In the genomic region with DNA sequence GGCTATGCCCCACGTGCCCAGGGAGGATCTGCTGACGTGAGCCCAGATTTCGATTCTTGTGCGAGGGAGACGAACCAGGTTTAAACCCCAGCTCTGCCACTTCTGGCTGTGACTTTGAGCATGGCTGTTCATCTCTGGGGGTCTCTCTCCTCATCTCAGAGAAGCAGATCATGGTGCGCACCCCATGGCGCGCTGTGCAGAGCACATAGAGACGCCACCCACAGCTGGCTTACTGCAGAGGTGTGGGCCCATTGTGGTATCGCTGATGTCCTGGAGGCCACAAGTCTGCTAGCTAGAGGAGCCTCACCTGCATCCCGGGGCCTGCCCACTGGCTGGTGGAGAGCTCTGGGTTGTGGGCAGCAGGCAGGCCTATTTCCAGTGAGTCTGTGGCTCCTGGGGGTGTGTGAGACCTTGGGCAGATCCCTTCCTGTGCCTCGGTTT, we compare ENCODE assay signal across 13 cellular contexts.
DNase-seq lines count a peak whose midpoint lies in the region; ATAC-seq and TF ChIP-seq lines count a peak whose summit lies in the region.
"Had no signal": no experiment of that assay in that cellular context is flagged by ENCODE, and none has a peak within 500 bp of the region (broad histone marks: within the 10 kb centered on the region; RNA-seq: fewer than 3 reads in every experiment).

No MANE protein-coding gene starts in this region.

- no peak overlapping the region for H4K8ac ChIP-seq in neuronal stem cell (ENCODE audit: low read depth, low read length)

- H3K9ac ChIP-seq in neuronal stem cell (ENCODE audit: low read depth, low read length, poor library complexity) = no peak overlapping the region

- intact Hi-C loops in OCI-LY7 (cut with micrococcal nuclease; ENCODE audit: unreplicated experiment) (no loop called here), uterus (cut with DNase I; ENCODE audit: low total_unique reads) (no loop called here)

- H2AFZ ChIP-seq in OCI-LY7 (ENCODE audit: low read length) (peak overlapping the region; percentile 33; the same call in 1 of the 2 replicates), neuronal stem cell (ENCODE audit: low read length) (no peak overlapping the region)

- H3K4me2 ChIP-seq in OCI-LY7 (ENCODE audit: low read length) (peak overlapping the region; percentile 62), neuronal stem cell (ENCODE audit: insufficient read depth, low read length, poor library complexity, severe bottlenecking) (no peak overlapping the region)

- peak overlapping the region; percentile 32 for H2AK5ac ChIP-seq in neuronal stem cell (ENCODE audit: low read depth, low read length)

- H3K23ac ChIP-seq in neuronal stem cell (ENCODE audit: low read depth, low read length, poor library complexity) = no peak overlapping the region

- H2BK120ac ChIP-seq in neuronal stem cell (ENCODE audit: low read depth, low read length) = no peak overlapping the region

- no peak overlapping the region for H2BK5ac ChIP-seq in neuronal stem cell (ENCODE audit: low read length)

- no peaks in the 10 kb centered on the region for H3K9me3 ChIP-seq in OCI-LY7 (ENCODE audit: low read length)
- H3K9me3 ChIP-seq in neuronal stem cell (replicated peaks in 1 of 2; ENCODE audit: control insufficient read depth in 2 of 2, insufficient read depth in 1 of 2, low read depth in 1 of 2, low read length in 2 of 2) = no peaks in the 10 kb centered on the region
- no peaks in the 10 kb centered on the region for H3K9me3 ChIP-seq in uterus

- no peak for ATAC-seq in stimulated activated naive CD8-positive, alpha-beta T cell treated with anti-CD3 and anti-CD28 coated beads, Interleukin-15, Interleukin-2, amounts not matched to agents 100 U/mL and 50 U/mL, for 24 hours
- no peak for ATAC-seq in stimulated activated naive CD8-positive, alpha-beta T cell treated with anti-CD3 and anti-CD28 coated beads, Interleukin-15, amount 100 ng/mL, for 72 hours
- no peak for ATAC-seq in GM19035 (IDR thresholded peaks at IDR 0.05; ENCODE audit: unreplicated experiment)

- no peaks in the 10 kb centered on the region for H4K20me1 ChIP-seq in OCI-LY7 (ENCODE audit: insufficient read depth, low read length)

- no peaks in the 10 kb centered on the region for H3K27me3 Mint-ChIP-seq in stimulated activated naive CD8-positive, alpha-beta T cell treated with anti-CD3 and anti-CD28 coated beads, Interleukin-15, amount 100 ng/mL, for 72 hours
- H3K27me3 Mint-ChIP-seq: CD4-positive, alpha-beta memory T cell had no signal

- POLR2A ChIA-PET in OCI-LY7 (lab: Charles Lee) = interaction anchor here (0.9 to 5.5 kb wide), 6 partner anchors 50 to 143 kb away, joined by 3 to 34 read pairs (median 3); no protein-coding TSS in a partner anchor

- H3K18ac ChIP-seq in neuronal stem cell (ENCODE audit: low read length) = peak overlapping the region; percentile 59

- TF ChIP-seq POLR2A in uterus (IDR thresholded peaks at IDR 0.05) = no peak

- peak overlapping the region; percentile 15 for H3K4me3 ChIP-seq in OCI-LY7 (ENCODE audit: low read depth, low read length, poor library complexity, severe bottlenecking)
- no peak overlapping the region for H3K4me3 ChIP-seq in neuronal stem cell (ENCODE audit: low read length in 2 of 2)
- no peak overlapping the region for H3K4me3 ChIP-seq in uterus

- TF ChIP-seq CTCF in OCI-LY7 (conservative IDR thresholded peaks at IDR 0.05; ENCODE audit: low read length) = no peak
- no peak for TF ChIP-seq CTCF in uterus (IDR thresholded peaks at IDR 0.05)

- no CpG with 5 or more reads among the region's 12 CpGs for WGBS in neuronal stem cell (ENCODE audit: extremely low coverage in 2 of 2, insufficient read length in 2 of 2, insufficient replicate concordance in 1 of 2), 2 donors

- no peak overlapping the region for H3K4me3 Mint-ChIP-seq in stimulated activated naive CD8-positive, alpha-beta T cell treated with anti-CD3 and anti-CD28 coated beads, Interleukin-15, amount 100 ng/mL, for 72 hours
- H3K4me3 Mint-ChIP-seq: CD4-positive, alpha-beta memory T cell had no signal

- peak; percentile 2 for DNase-seq in stimulated activated naive CD8-positive, alpha-beta T cell treated with anti-CD3 and anti-CD28 coated beads, Interleukin-15, Interleukin-2, amounts not matched to agents 100 U/mL and 50 U/mL, for 24 hours
- no peak for DNase-seq in stimulated activated naive CD8-positive, alpha-beta T cell treated with anti-CD3 and anti-CD28 coated beads, Interleukin-15, amount 100 ng/mL, for 72 hours
- DNase-seq in OCI-LY7 (ENCODE audit: low spot score) = no peak
- DNase-seq in neuronal stem cell (ENCODE audit: low spot score) = no peak
- DNase-seq in middle frontal gyrus (ENCODE audit: extremely low spot score, low spot score) = no peak
- DNase-seq in NCI-H2171 treated with DMSO at 0.1 percent for 48 hours (lab: John Stamatoyannopoulos, UW) = no peak
- no peak for DNase-seq in uterus
- DNase-seq: CD4-positive, alpha-beta memory T cell; NCI-H1436; NCI-H2029 treated with DMSO at 0.1 percent for 48 hours; NCI-H524 had no signal

- H3K4ac ChIP-seq in neuronal stem cell (ENCODE audit: low read length) = no peak overlapping the region

- peaks cover 8% of the 10 kb centered on the region for H3K4me1 Mint-ChIP-seq in stimulated activated naive CD8-positive, alpha-beta T cell treated with anti-CD3 and anti-CD28 coated beads, Interleukin-15, amount 100 ng/mL, for 72 hours

- no peaks in the 10 kb centered on the region for H3K27me3 ChIP-seq in neuronal stem cell (ENCODE audit: control insufficient read depth in 3 of 3, insufficient read depth in 3 of 3, low read depth in 1 of 3, low read length in 3 of 3)
- H3K27me3 ChIP-seq in uterus = no peaks in the 10 kb centered on the region

- H3K79me1 ChIP-seq in neuronal stem cell (ENCODE audit: low read depth, low read length) = peaks cover 7% of the 10 kb centered on the region

- no peaks in the 10 kb centered on the region for H3K9me2 ChIP-seq in OCI-LY7 (ENCODE audit: insufficient read depth, low read length)

- peak overlapping the region; percentile 79 for H3K27ac ChIP-seq in OCI-LY7 (ENCODE audit: low read depth, low read length, poor library complexity, severe bottlenecking)
- H3K27ac ChIP-seq in neuronal stem cell (replicated peaks; ENCODE audit: low read length) = no peak overlapping the region
- H3K27ac ChIP-seq in uterus = no peak overlapping the region
- H3K27ac ChIP-seq: RWPE1 had no signal

- CTCF ChIA-PET in OCI-LY7 (lab: Charles Lee; ENCODE audit: unreplicated experiment) = no interaction called here

- H2BK12ac ChIP-seq in neuronal stem cell (ENCODE audit: low read length) = no peak overlapping the region

- H3K79me2 ChIP-seq in OCI-LY7 (ENCODE audit: insufficient read depth, low read depth, low read length) = no peaks in the 10 kb centered on the region

- H3K36me3 ChIP-seq in OCI-LY7 (ENCODE audit: insufficient read depth, low read length) (no peaks in the 10 kb centered on the region), neuronal stem cell (replicated peaks in 1 of 2; ENCODE audit: control insufficient read depth in 2 of 2, insufficient read depth in 2 of 2, low read length in 2 of 2) (no peaks in the 10 kb centered on the region), uterus (no peaks in the 10 kb centered on the region)

- no peak overlapping the region for H3K27ac Mint-ChIP-seq in stimulated activated naive CD8-positive, alpha-beta T cell treated with anti-CD3 and anti-CD28 coated beads, Interleukin-15, amount 100 ng/mL, for 72 hours
- H3K27ac Mint-ChIP-seq: CD4-positive, alpha-beta memory T cell had no signal

- no TSS peak for BruUV-seq in OCI-LY7 (replicated peaks; lab: Mats Ljungman, UMichigan)

- no peak overlapping the region for H2BK15ac ChIP-seq in neuronal stem cell (ENCODE audit: low read length)

- H3K9me3 Mint-ChIP-seq in stimulated activated naive CD8-positive, alpha-beta T cell treated with anti-CD3 and anti-CD28 coated beads, Interleukin-15, amount 100 ng/mL, for 72 hours = no peaks in the 10 kb centered on the region

- H3K14ac ChIP-seq in neuronal stem cell (ENCODE audit: low read length) = peak overlapping the region; percentile 4

- H4K91ac ChIP-seq in neuronal stem cell (ENCODE audit: low read depth, low read length, poor library complexity) = no peak overlapping the region

- peaks cover 94% of the 10 kb centered on the region for H3K4me1 ChIP-seq in OCI-LY7 (ENCODE audit: insufficient read depth, low read length, poor library complexity, severe bottlenecking)
- H3K4me1 ChIP-seq in neuronal stem cell (ENCODE audit: control insufficient read depth in 2 of 2, insufficient read depth in 1 of 2, low read depth in 1 of 2, low read length in 2 of 2) = peaks cover 14 to 16% of the 10 kb centered on the region in 2 donors
- H3K4me1 ChIP-seq in uterus = no peaks in the 10 kb centered on the region
